In the genomic region with DNA sequence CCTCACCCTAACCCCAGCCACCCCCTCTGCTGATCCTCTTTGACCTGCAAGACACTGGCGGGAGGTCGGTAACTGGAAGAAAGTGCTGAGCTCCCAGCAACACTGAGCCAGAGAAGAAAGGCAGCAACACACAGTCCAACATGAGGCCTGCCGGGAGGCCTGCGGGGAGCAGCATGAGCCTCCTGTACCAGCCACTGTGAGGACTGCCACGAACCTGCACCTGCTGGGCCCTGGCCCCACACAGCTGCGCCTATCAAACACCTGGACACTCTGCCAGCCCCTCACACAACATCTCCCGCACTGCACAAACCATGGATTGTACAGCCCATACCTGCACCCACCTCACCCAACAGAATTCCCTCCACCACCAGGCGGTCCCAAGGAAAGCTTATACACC, we compare ENCODE assay signal across 16 cellular contexts. TPM values are rescaled to one million over a fixed set of nuclear protein-coding genes. Genes with fewer than 3 reads are reported as not detected.
DNase-seq lines count a peak whose midpoint lies in the region; ATAC-seq and TF ChIP-seq lines count a peak whose summit lies in the region.
"Had no signal": no experiment of that assay in that cellular context is flagged by ENCODE, and none has a peak within 500 bp of the region (broad histone marks: within the 10 kb centered on the region; RNA-seq: fewer than 3 reads in every experiment).

No MANE protein-coding gene starts in this region.

- H3K27ac Mint-ChIP-seq in neural crest cell (ENCODE audit: unreplicated experiment) = peak overlapping the region; percentile 3
- peak overlapping the region; percentile 64 for H3K27ac Mint-ChIP-seq in stimulated activated effector memory CD8-positive, alpha-beta T cell treated with anti-CD3 and anti-CD28 coated beads, Interleukin-12 subunit alpha, Interleukin-12 subunit beta, amount 100 ng/mL, for 72 hours
- H3K27ac Mint-ChIP-seq in CD4-positive, alpha-beta T cell = no peak overlapping the region
- H3K27ac Mint-ChIP-seq in activated T-helper 2 cell treated with anti-CD3 and anti-CD28 coated beads, Interferon-gamma antibody, Interleukin-2, Interleukin-4, amounts not matched to agents 10 μg/mL and 5 μg/mL and 100 μg/mL, durations not matched to agents 14 hours and 24 hours and 36 hours = no peak overlapping the region
- H3K27ac Mint-ChIP-seq: CD14-positive monocyte had no signal

- H3K27me3 Mint-ChIP-seq in neural crest cell (ENCODE audit: low read depth) = peaks cover under 1% of the 10 kb centered on the region
- no peaks in the 10 kb centered on the region for H3K27me3 Mint-ChIP-seq in CD4-positive, alpha-beta T cell
- H3K27me3 Mint-ChIP-seq in activated T-helper 2 cell treated with anti-CD3 and anti-CD28 coated beads, Interferon-gamma antibody, Interleukin-2, Interleukin-4, amounts not matched to agents 10 μg/mL and 5 μg/mL and 100 μg/mL, durations not matched to agents 14 hours and 24 hours and 36 hours (ENCODE audit: low read depth) = no peaks in the 10 kb centered on the region

- DNase-seq in neural crest cell (ENCODE audit: low read depth, low spot score) = no peak
- DNase-seq in stimulated activated effector memory CD8-positive, alpha-beta T cell treated with anti-CD3 and anti-CD28 coated beads, Interleukin-12 subunit alpha, Interleukin-12 subunit beta, amount 100 ng/mL, for 72 hours (ENCODE audit: low spot score in 2 of 2) = no peak
- DNase-seq in activated T-cell treated with anti-CD3 and anti-CD28 coated beads, Interleukin-2, amount 50 U/mL, for 1 hour = no peak
- DNase-seq in CD4-positive, alpha-beta T cell = no peak
- no peak for DNase-seq in activated T-helper 2 cell treated with anti-CD3 and anti-CD28 coated beads, Interferon-gamma antibody, Interleukin-2, Interleukin-4, amounts not matched to agents 10 μg/mL and 5 μg/mL and 100 μg/mL, durations not matched to agents 14 hours and 24 hours and 36 hours (ENCODE audit: low spot score)
- DNase-seq: Caco-2; CD8-positive, alpha-beta memory T cell; DND-41; GDM1; HCEC 1CT had no signal

- no peak for ATAC-seq in stimulated activated effector memory CD8-positive, alpha-beta T cell treated with anti-CD3 and anti-CD28 coated beads, Interleukin-12 subunit alpha, Interleukin-12 subunit beta, amount 100 ng/mL, for 72 hours
- no peak for ATAC-seq in CD4-positive, alpha-beta T cell (ENCODE audit: poor library complexity)

- intact Hi-C loops in CD4-positive, alpha-beta T cell (cut with DNase I, micrococcal nuclease) = loop anchor here (5.0 kb wide), 1 partner anchor 166 kb away; no protein-coding TSS in a partner anchor
- intact Hi-C loops in activated T-helper 2 cell treated with anti-CD3 and anti-CD28 coated beads, Interferon-gamma antibody, Interleukin-2, Interleukin-4, amounts not matched to agents 10 μg/mL and 5 μg/mL and 100 μg/mL, durations not matched to agents 14 hours and 24 hours and 36 hours (cut with micrococcal nuclease) = no loop called here

- CTCF ChIA-PET in HEK293 (lab: Yijun Ruan, JAX) = interaction anchor here (0.8 to 10.4 kb wide), 2 partner anchors 79 to 166 kb away, joined by 3 to 97 read pairs; no protein-coding TSS in a partner anchor
- CTCF ChIA-PET in CD4-positive, alpha-beta T cell (lab: Charles Lee) = no interaction called here

- H3K27me3 ChIP-seq in CD4-positive, alpha-beta T cell (ENCODE audit: control insufficient read depth, insufficient read depth, low read length) = no peaks in the 10 kb centered on the region

- H3K36me3 Mint-ChIP-seq in neural crest cell (ENCODE audit: low read depth) = no peaks in the 10 kb centered on the region
- no peaks in the 10 kb centered on the region for H3K36me3 Mint-ChIP-seq in stimulated activated effector memory CD8-positive, alpha-beta T cell treated with anti-CD3 and anti-CD28 coated beads, Interleukin-12 subunit alpha, Interleukin-12 subunit beta, amount 100 ng/mL, for 72 hours
- no peaks in the 10 kb centered on the region for H3K36me3 Mint-ChIP-seq in CD4-positive, alpha-beta T cell (ENCODE audit: low read depth)
- no peaks in the 10 kb centered on the region for H3K36me3 Mint-ChIP-seq in activated T-helper 2 cell treated with anti-CD3 and anti-CD28 coated beads, Interferon-gamma antibody, Interleukin-2, Interleukin-4, amounts not matched to agents 10 μg/mL and 5 μg/mL and 100 μg/mL, durations not matched to agents 14 hours and 24 hours and 36 hours (ENCODE audit: low read depth)
- H3K36me3 Mint-ChIP-seq: CD14-positive monocyte; CD8-positive, alpha-beta memory T cell had no signal

- no peak overlapping the region for H3K27ac ChIP-seq in HEK293 (ENCODE audit: extremely low read depth, low read depth, low read length)
- H3K27ac ChIP-seq in angular gyrus (ENCODE audit: low read depth, low read length) = peak overlapping the region; percentile 82
- H3K27ac ChIP-seq in CD4-positive, alpha-beta T cell (ENCODE audit: low read depth, low read length) = no peak overlapping the region

- no peak overlapping the region for H3K4me3 Mint-ChIP-seq in neural crest cell
- no peak overlapping the region for H3K4me3 Mint-ChIP-seq in stimulated activated effector memory CD8-positive, alpha-beta T cell treated with anti-CD3 and anti-CD28 coated beads, Interleukin-12 subunit alpha, Interleukin-12 subunit beta, amount 100 ng/mL, for 72 hours
- no peak overlapping the region for H3K4me3 Mint-ChIP-seq in CD4-positive, alpha-beta T cell
- no peak overlapping the region for H3K4me3 Mint-ChIP-seq in activated T-helper 2 cell treated with anti-CD3 and anti-CD28 coated beads, Interferon-gamma antibody, Interleukin-2, Interleukin-4, amounts not matched to agents 10 μg/mL and 5 μg/mL and 100 μg/mL, durations not matched to agents 14 hours and 24 hours and 36 hours (ENCODE audit: low read depth)
- H3K4me3 Mint-ChIP-seq: CD14-positive monocyte; CD8-positive, alpha-beta memory T cell had no signal

- H3K4me1 ChIP-seq in HEK293 (ENCODE audit: control insufficient read depth, insufficient read depth, low read length) = no peaks in the 10 kb centered on the region
- H3K4me1 ChIP-seq: Caco-2 had no signal

- H3K9me3 Mint-ChIP-seq in neural crest cell = no peaks in the 10 kb centered on the region
- no peaks in the 10 kb centered on the region for H3K9me3 Mint-ChIP-seq in stimulated activated effector memory CD8-positive, alpha-beta T cell treated with anti-CD3 and anti-CD28 coated beads, Interleukin-12 subunit alpha, Interleukin-12 subunit beta, amount 100 ng/mL, for 72 hours
- no peaks in the 10 kb centered on the region for H3K9me3 Mint-ChIP-seq in CD4-positive, alpha-beta T cell
- H3K9me3 Mint-ChIP-seq in activated T-helper 2 cell treated with anti-CD3 and anti-CD28 coated beads, Interferon-gamma antibody, Interleukin-2, Interleukin-4, amounts not matched to agents 10 μg/mL and 5 μg/mL and 100 μg/mL, durations not matched to agents 14 hours and 24 hours and 36 hours = no peaks in the 10 kb centered on the region
- H3K9me3 Mint-ChIP-seq: CD8-positive, alpha-beta memory T cell had no signal

- TF ChIP-seq CTCF in HEK293 (tag by site-specific recombination; IDR thresholded peaks at IDR 0.05) (no peak), neural crest cell (conservative IDR thresholded peaks at IDR 0.05) (no peak)
- no peak for TF ChIP-seq CTCF in CD4-positive, alpha-beta T cell (IDR thresholded peaks at IDR 0.05)

- H3K9me3 ChIP-seq in HEK293 (ENCODE audit: control insufficient read depth, insufficient read depth, low read depth, low read length) = no peaks in the 10 kb centered on the region
- H3K9me3 ChIP-seq in CD4-positive, alpha-beta T cell (ENCODE audit: control insufficient read depth, low read length) = no peaks in the 10 kb centered on the region
- H3K9me3 ChIP-seq: Caco-2 had no signal

- no peak overlapping the region for H3K4me3 ChIP-seq in HEK293 (ENCODE audit: low read depth, low read length)

- H3K36me3 ChIP-seq in HEK293 (ENCODE audit: control insufficient read depth in 2 of 2, insufficient read depth in 1 of 2, low read length in 2 of 2) = no peaks in the 10 kb centered on the region

- peaks cover 19% of the 10 kb centered on the region for H3K4me1 Mint-ChIP-seq in neural crest cell
- no peaks in the 10 kb centered on the region for H3K4me1 Mint-ChIP-seq in stimulated activated effector memory CD8-positive, alpha-beta T cell treated with anti-CD3 and anti-CD28 coated beads, Interleukin-12 subunit alpha, Interleukin-12 subunit beta, amount 100 ng/mL, for 72 hours
- no peaks in the 10 kb centered on the region for H3K4me1 Mint-ChIP-seq in CD4-positive, alpha-beta T cell (ENCODE audit: low read depth)
- H3K4me1 Mint-ChIP-seq in activated T-helper 2 cell treated with anti-CD3 and anti-CD28 coated beads, Interferon-gamma antibody, Interleukin-2, Interleukin-4, amounts not matched to agents 10 μg/mL and 5 μg/mL and 100 μg/mL, durations not matched to agents 14 hours and 24 hours and 36 hours (ENCODE audit: low read depth) = no peaks in the 10 kb centered on the region
- H3K4me1 Mint-ChIP-seq: CD14-positive monocyte; CD8-positive, alpha-beta memory T cell had no signal

- POLR2A ChIA-PET in HEK293 (lab: Yijun Ruan, JAX) = no interaction called here
- POLR2A ChIA-PET in CD4-positive, alpha-beta T cell (lab: Charles Lee) = no interaction called here

TF ChIP-seq in HEK293, 187 proteins besides CTCF, POLR2A, EP300 and RAD21:
- TF ChIP-seq ZIC2 (tag by site-specific recombination; IDR thresholded peaks at IDR 0.05) (peak; percentile 91), ZNF157 (tag by site-specific recombination; IDR thresholded peaks at IDR 0.05) (peak; percentile 72), ZNF248 (tag by site-specific recombination; IDR thresholded peaks at IDR 0.05) (no peak)

RNA-seq across cellular contexts. Expression of a gene that starts 18.3 kb away (rescaled TPM):
- total RNA-seq in neural crest cell = 0.30 and 0.59 TPM in 2 replicates
- under 1 TPM; 0.05 to 0.22 TPM for total RNA-seq in CD4-positive, alpha-beta T cell
- not detected in 2 replicates for total RNA-seq in activated T-helper 2 cell treated with anti-CD3 and anti-CD28 coated beads, Interferon-gamma antibody, Interleukin-2, Interleukin-4, amounts not matched to agents 10 μg/mL and 5 μg/mL and 100 μg/mL, durations not matched to agents 14 hours and 24 hours and 36 hours
- total RNA-seq: A673; Caco-2; CD8-positive, alpha-beta memory T cell; HT-29 had no signal

RNA-seq across cellular contexts. Expression of a gene that starts 31.4 kb away (rescaled TPM):
- 0.25 and 0.51 TPM in 2 replicates for total RNA-seq in neural crest cell
- under 1 TPM; 0.22 to 0.56 TPM for total RNA-seq in CD4-positive, alpha-beta T cell
- not detected in 2 replicates for total RNA-seq in activated T-helper 2 cell treated with anti-CD3 and anti-CD28 coated beads, Interferon-gamma antibody, Interleukin-2, Interleukin-4, amounts not matched to agents 10 μg/mL and 5 μg/mL and 100 μg/mL, durations not matched to agents 14 hours and 24 hours and 36 hours
- total RNA-seq: CD8-positive, alpha-beta memory T cell; H4; HT-29 had no signal

Comparison
In these comparisons a context has a peak if more than half of its experiments do, and no peak if none do; other contexts are left out.
1. H3K27ac Mint-ChIP-seq: peak in neural crest cell (single experiment) and stimulated activated effector memory CD8-positive, alpha-beta T cell treated with anti-CD3 and anti-CD28 coated beads, Interleukin-12 subunit alpha, Interleukin-12 subunit beta, amount 100 ng/mL, for 72 hours (single experiment); none in CD4-positive, alpha-beta T cell (single experiment) and activated T-helper 2 cell treated with anti-CD3 and anti-CD28 coated beads, Interferon-gamma antibody, Interleukin-2, Interleukin-4, amounts not matched to agents 10 μg/mL and 5 μg/mL and 100 μg/mL, durations not matched to agents 14 hours and 24 hours and 36 hours (single experiment).